ENCODE assay signal across 35 cellular contexts in genomic region chr20:24488800-24489175, GRCh38. TPM values are rescaled to one million over a fixed set of nuclear protein-coding genes. Genes with fewer than 3 reads are reported as not detected.
"Had no signal": no experiment of that assay in that cellular context is flagged by ENCODE, and none has a peak within 500 bp of the region (broad histone marks: within the 10 kb centered on the region; RNA-seq: fewer than 3 reads in every experiment).

No MANE protein-coding gene starts in this region.

- H3K36me3 ChIP-seq: MG63, Peyer's patch, SJSA1 had no signal

- H3K4me2 ChIP-seq: SK-N-SH had no signal

- ATAC-seq: activated CD4-positive, alpha-beta T cell treated with anti-CD3 and anti-CD28 coated beads for 36 hours; activated CD4-positive, CD25-positive, alpha-beta regulatory T cell treated with anti-CD3 and anti-CD28 coated beads, Interleukin-2, amount 50 U/mL, for 24 hours; activated naive CD8-positive, alpha-beta T cell treated with anti-CD3 and anti-CD28 coated beads, Interleukin-2, amount 50 U/mL, for 24 hours; activated T-cell treated with anti-CD3 and anti-CD28 coated beads, Interleukin-2, amount 50 U/mL, for 4 hours; PC-3; WTC11 had no signal

- H3K27ac ChIP-seq: Peyer's patch, SJSA1 had no signal

- H3K9me3 Mint-ChIP-seq: activated CD4-positive, alpha-beta T cell treated with anti-CD3 and anti-CD28 coated beads, Interleukin-2, amount 10 ng/mL, durations not matched to agents 7 days and 5 days; activated naive CD4-positive, alpha-beta T cell treated with anti-CD3 and anti-CD28 coated beads for 36 hours; activated naive CD8-positive, alpha-beta T cell treated with anti-CD3 and anti-CD28 coated beads, Interleukin-2, amount 50 U/mL, for 24 hours; activated T-cell treated with anti-CD3 and anti-CD28 coated beads, Interleukin-2, amount 50 U/mL, for 4 hours; activated T-helper 1 cell treated with anti-CD3 and anti-CD28 coated beads, Interleukin-12 subunit alpha, Interleukin-12 subunit beta, Interleukin-2, Interleukin-4 antibody, amounts not matched to agents 30 ng/mL and 10 ng/mL and 1 ng/mL, durations not matched to agents 14 hours and 24 hours and 36 hours; brain; T-helper 1 cell treated with Interleukin-12 subunit alpha and Interleukin-12 subunit beta and Interleukin-4 antibody, amounts not matched to agents 30 μg/mL and 1 μg/mL, for 36 hours; T-helper 2 cell treated with Interferon-gamma antibody and Interleukin-4, amounts not matched to agents 5 μg/mL and 100 μg/mL, for 36 hours; WTC11 had no signal

- H3K27me3 Mint-ChIP-seq: activated CD4-positive, alpha-beta T cell treated with anti-CD3 and anti-CD28 coated beads for 36 hours; activated CD4-positive, alpha-beta T cell treated with anti-CD3 and anti-CD28 coated beads, Interleukin-2, amount 10 ng/mL, durations not matched to agents 7 days and 5 days; activated naive CD8-positive, alpha-beta T cell; activated naive CD8-positive, alpha-beta T cell treated with anti-CD3 and anti-CD28 coated beads, Interleukin-2, amount 50 U/mL, for 24 hours had no signal

- H3K27ac Mint-ChIP-seq: activated CD4-positive, alpha-beta T cell treated with anti-CD3 and anti-CD28 coated beads for 36 hours; activated CD4-positive, alpha-beta T cell treated with anti-CD3 and anti-CD28 coated beads, Interleukin-2, amount 10 ng/mL, durations not matched to agents 7 days and 5 days; activated naive CD4-positive, alpha-beta T cell treated with anti-CD3 and anti-CD28 coated beads for 36 hours; activated naive CD8-positive, alpha-beta T cell; activated naive CD8-positive, alpha-beta T cell treated with anti-CD3 and anti-CD28 coated beads, Interleukin-2, amount 50 U/mL, for 24 hours; activated T-helper 1 cell treated with anti-CD3 and anti-CD28 coated beads, Interleukin-12 subunit alpha, Interleukin-12 subunit beta, Interleukin-2, Interleukin-4 antibody, amounts not matched to agents 30 ng/mL and 10 ng/mL and 1 ng/mL, durations not matched to agents 14 hours and 24 hours and 36 hours; brain; T-helper 1 cell treated with Interleukin-12 subunit alpha and Interleukin-12 subunit beta and Interleukin-4 antibody, amounts not matched to agents 30 μg/mL and 1 μg/mL, for 36 hours; T-helper 2 cell treated with Interferon-gamma antibody and Interleukin-4, amounts not matched to agents 5 μg/mL and 100 μg/mL, for 36 hours had no signal

- H3K36me3 Mint-ChIP-seq: activated naive CD8-positive, alpha-beta T cell; brain had no signal

- H3K4me1 Mint-ChIP-seq: activated CD4-positive, alpha-beta T cell treated with anti-CD3 and anti-CD28 coated beads for 36 hours; activated naive CD8-positive, alpha-beta T cell treated with anti-CD3 and anti-CD28 coated beads, Interleukin-2, amount 50 U/mL, for 24 hours had no signal

- H3K27me3 ChIP-seq: MG63, Peyer's patch, SJSA1 had no signal

- H3K9me3 ChIP-seq: MG63, Peyer's patch, SJSA1, SK-N-SH had no signal

- DNase-seq: activated CD4-positive, alpha-beta T cell treated with anti-CD3 and anti-CD28 coated beads for 36 hours; activated CD4-positive, alpha-beta T cell treated with anti-CD3 and anti-CD28 coated beads, Interleukin-2, amount 10 ng/mL, durations not matched to agents 7 days and 5 days; activated CD4-positive, alpha-beta T cell treated with anti-CD3 and anti-CD28 coated beads, Interleukin-2, amount 50 U/mL, for 48 hours; activated CD8-positive, alpha-beta memory T cell treated with anti-CD3 and anti-CD28 coated beads, Interleukin-2, amount 50 U/mL, for 4 hours; activated gamma-delta T cell treated with Interleukin-2 at 50 U/mL for 16 hours; activated naive CD4-positive, alpha-beta T cell treated with anti-CD3 and anti-CD28 coated beads for 36 hours; activated naive CD8-positive, alpha-beta T cell treated with anti-CD3 and anti-CD28 coated beads, Interleukin-2, amount 50 U/mL, for 24 hours; activated T-cell treated with anti-CD3 and anti-CD28 coated beads for 4 hours; activated T-cell treated with anti-CD3 and anti-CD28 coated beads, Interleukin-2, amount 50 U/mL, for 4 hours; anterior cingulate cortex; Kasumi-1; KG1; MG63; NCI-H1048; NCI-H1105 treated with DMSO at 0.1 percent for 48 hours; NCI-H1436 treated with DMSO at 0.1 percent for 48 hours; NCI-H1694 treated with DMSO at 0.1 percent for 48 hours; NCI-H510A; NCI-H526; NCI-H748 treated with DMSO at 0.1 percent for 48 hours; NK-92 treated with Interleukin-12 subunit alpha and Interleukin-12 subunit beta, amount 100 ng/mL, for 24 hours; Peyer's patch; RPMI8226; SHP77 treated with DMSO at 0.1 percent for 48 hours; SK-N-SH had no signal

- H3K9ac ChIP-seq: SK-N-SH had no signal

- H3K4me3 Mint-ChIP-seq: activated CD4-positive, alpha-beta T cell treated with anti-CD3 and anti-CD28 coated beads for 36 hours; activated CD4-positive, alpha-beta T cell treated with anti-CD3 and anti-CD28 coated beads, Interleukin-2, amount 10 ng/mL, durations not matched to agents 7 days and 5 days; activated naive CD4-positive, alpha-beta T cell treated with anti-CD3 and anti-CD28 coated beads for 36 hours; activated naive CD8-positive, alpha-beta T cell; activated naive CD8-positive, alpha-beta T cell treated with anti-CD3 and anti-CD28 coated beads, Interleukin-2, amount 50 U/mL, for 24 hours; activated T-cell treated with anti-CD3 and anti-CD28 coated beads, Interleukin-2, amount 50 U/mL, for 4 hours; activated T-helper 1 cell treated with anti-CD3 and anti-CD28 coated beads, Interleukin-12 subunit alpha, Interleukin-12 subunit beta, Interleukin-2, Interleukin-4 antibody, amounts not matched to agents 30 ng/mL and 10 ng/mL and 1 ng/mL, durations not matched to agents 14 hours and 24 hours and 36 hours; brain; T-helper 1 cell treated with Interleukin-12 subunit alpha and Interleukin-12 subunit beta and Interleukin-4 antibody, amounts not matched to agents 30 μg/mL and 1 μg/mL, for 36 hours; T-helper 2 cell treated with Interferon-gamma antibody and Interleukin-4, amounts not matched to agents 5 μg/mL and 100 μg/mL, for 36 hours; WTC11 had no signal

- H3K4me1 ChIP-seq: Peyer's patch, SJSA1 had no signal

- H3K4me3 ChIP-seq: MG63, Peyer's patch, SJSA1 had no signal

RNA-seq across cellular contexts. Expression of gene SYNDIG1, which starts 19.4 kb away (rescaled TPM):
- total RNA-seq: activated CD4-positive, alpha-beta T cell treated with anti-CD3 and anti-CD28 coated beads for 36 hours; activated CD4-positive, alpha-beta T cell treated with anti-CD3 and anti-CD28 coated beads, Interleukin-2, amount 10 ng/mL, durations not matched to agents 7 days and 5 days; activated naive CD4-positive, alpha-beta T cell treated with anti-CD3 and anti-CD28 coated beads for 36 hours; activated T-cell treated with anti-CD3 and anti-CD28 coated beads, Interleukin-2, amount 50 U/mL, for 4 hours; activated T-helper 1 cell treated with anti-CD3 and anti-CD28 coated beads, Interleukin-12 subunit alpha, Interleukin-12 subunit beta, Interleukin-2, Interleukin-4 antibody, amounts not matched to agents 30 ng/mL and 10 ng/mL and 1 ng/mL, durations not matched to agents 14 hours and 24 hours and 36 hours; bronchial epithelial cell; PC-3; SJSA1 had no signal
- polyA plus RNA-seq: SK-N-SH had no signal
